Comparison of ENCODE assay signal across 1 cellular context in the genomic region with DNA sequence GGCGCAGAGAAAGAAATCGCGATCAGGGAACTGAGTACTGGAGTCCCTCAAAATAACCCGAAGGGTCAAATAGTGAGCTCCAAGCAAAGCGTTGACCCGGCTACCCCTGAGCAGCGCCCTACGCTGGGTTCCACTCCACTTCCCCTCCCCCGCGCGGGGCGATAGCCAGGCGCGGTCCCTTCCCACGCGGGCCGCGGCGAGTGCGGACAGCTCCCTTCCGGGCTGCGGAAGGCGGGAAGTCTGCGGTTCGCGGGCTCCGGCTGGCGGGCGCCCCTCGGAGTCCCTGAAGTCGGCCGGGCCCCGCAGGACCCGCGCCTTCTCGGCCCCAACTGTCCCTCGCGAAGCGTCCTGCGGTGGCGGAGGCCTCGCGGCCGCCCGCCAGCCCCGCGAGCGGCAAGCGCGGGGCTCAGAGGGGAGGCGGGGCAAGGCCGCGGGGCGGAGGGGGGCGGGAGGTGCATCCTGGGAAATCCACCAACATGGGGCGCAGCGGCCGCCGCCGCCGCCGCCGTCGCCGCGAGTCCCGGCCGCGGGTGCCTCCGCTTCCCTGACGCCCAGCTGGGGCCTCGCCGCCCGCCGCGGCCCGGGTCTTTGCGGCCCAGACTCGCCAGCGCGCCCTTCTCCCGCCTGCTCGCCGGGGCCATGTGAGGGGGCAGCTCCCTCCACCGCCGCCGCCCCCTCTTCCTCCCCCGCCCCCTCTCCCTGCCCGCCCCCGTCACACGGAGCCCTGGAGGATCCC.
TF ChIP-seq lines count a peak whose summit lies in the region.

Gene QSER1 (plus strand): TSS at position 457 of the 736 bp plus-strand sequence. CDS start 315 bp downstream, outside the sequence.

TF ChIP-seq in HepG2, 621 proteins besides CTCF, POLR2A, EP300 and RAD21 (continued from another document and continues in another):
- TF ChIP-seq, protein P1, sequence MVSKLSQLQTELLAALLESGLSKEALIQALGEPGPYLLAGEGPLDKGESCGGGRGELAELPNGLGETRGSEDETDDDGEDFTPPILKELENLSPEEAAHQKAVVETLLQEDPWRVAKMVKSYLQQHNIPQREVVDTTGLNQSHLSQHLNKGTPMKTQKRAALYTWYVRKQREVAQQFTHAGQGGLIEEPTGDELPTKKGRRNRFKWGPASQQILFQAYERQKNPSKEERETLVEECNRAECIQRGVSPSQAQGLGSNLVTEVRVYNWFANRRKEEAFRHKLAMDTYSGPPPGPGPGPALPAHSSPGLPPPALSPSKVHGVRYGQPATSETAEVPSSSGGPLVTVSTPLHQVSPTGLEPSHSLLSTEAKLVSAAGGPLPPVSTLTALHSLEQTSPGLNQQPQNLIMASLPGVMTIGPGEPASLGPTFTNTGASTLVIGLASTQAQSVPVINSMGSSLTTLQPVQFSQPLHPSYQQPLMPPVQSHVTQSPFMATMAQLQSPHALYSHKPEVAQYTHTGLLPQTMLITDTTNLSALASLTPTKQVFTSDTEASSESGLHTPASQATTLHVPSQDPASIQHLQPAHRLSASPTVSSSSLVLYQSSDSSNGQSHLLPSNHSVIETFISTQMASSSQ (IDR thresholded peaks at IDR 0.05; ENCODE audit: low read depth): no peak
- TF ChIP-seq, protein P1 (CRISPR knock-in tag; IDR thresholded peaks at IDR 0.05; ENCODE audit: borderline replicate concordance): peak; percentile 45; the same call in 1 of the 2 replicates
- no peak for TF ChIP-seq SNAPC2 (CRISPR knock-in tag; IDR thresholded peaks at IDR 0.05)
- TF ChIP-seq ZBTB26 (CRISPR knock-in tag; IDR thresholded peaks at IDR 0.05; ENCODE audit: borderline replicate concordance): no peak
- TF ChIP-seq BATF2 (CRISPR knock-in tag; IDR thresholded peaks at IDR 0.05): no peak
- no peak for TF ChIP-seq TBL1XR1 (IDR thresholded peaks at IDR 0.05; ENCODE audit: borderline replicate concordance, low read length, partially characterized antibody)
- TF ChIP-seq CREM (IDR thresholded peaks at IDR 0.05): no peak
- TF ChIP-seq CREM (CRISPR knock-in tag; IDR thresholded peaks at IDR 0.05): no peak
- TF ChIP-seq TSC22D2 (CRISPR knock-in tag; IDR thresholded peaks at IDR 0.05; ENCODE audit: borderline replicate concordance): no peak
- no peak for TF ChIP-seq STAG1 (CRISPR knock-in tag; IDR thresholded peaks at IDR 0.05)
- no peak for TF ChIP-seq ZNF256 (CRISPR knock-in tag; conservative IDR thresholded peaks at IDR 0.05)
- TF ChIP-seq DDIT3 (CRISPR knock-in tag; IDR thresholded peaks at IDR 0.05): no peak
- no peak for TF ChIP-seq POGZ (CRISPR knock-in tag; IDR thresholded peaks at IDR 0.05)
- no peak for TF ChIP-seq HHEX (CRISPR knock-in tag; IDR thresholded peaks at IDR 0.05)
- TF ChIP-seq FIP1L1 (IDR thresholded peaks at IDR 0.05; ENCODE audit: borderline replicate concordance, insufficient read depth, low read depth, low read length): no peak
- TF ChIP-seq GFI1 (CRISPR knock-in tag; IDR thresholded peaks at IDR 0.05; ENCODE audit: borderline replicate concordance): 0 out of 2 replicates have a peak, but pooled peaks have one; percentile 40
- no peak; the same call in 1 of the 2 replicates for TF ChIP-seq ATF7-NPFF (CRISPR knock-in tag; IDR thresholded peaks at IDR 0.05; ENCODE audit: low read depth)
- TF ChIP-seq ZMAT3 (CRISPR knock-in tag; conservative IDR thresholded peaks at IDR 0.05): peak; percentile 40; the same call in 1 of the 2 replicates
- peak; percentile 63 for TF ChIP-seq THAP11 (CRISPR knock-in tag; IDR thresholded peaks at IDR 0.05)
- no peak for TF ChIP-seq MAZ (IDR thresholded peaks at IDR 0.05; ENCODE audit: borderline replicate concordance, low read depth, low read length)
- TF ChIP-seq MAZ (CRISPR knock-in tag; IDR thresholded peaks at IDR 0.05; ENCODE audit: low read depth): 0 out of 2 replicates have a peak, but pooled peaks have one; percentile 39
- TF ChIP-seq ZNF451 (CRISPR knock-in tag; IDR thresholded peaks at IDR 0.05): peak; percentile 38; the same call in 1 of the 2 replicates
- peak; percentile 84; the same call in 1 of the 2 replicates for TF ChIP-seq HES4 (CRISPR knock-in tag; IDR thresholded peaks at IDR 0.05; ENCODE audit: borderline replicate concordance)
- TF ChIP-seq AHDC1 (CRISPR knock-in tag; IDR thresholded peaks at IDR 0.05; ENCODE audit: borderline replicate concordance): no peak
- TF ChIP-seq NR3C1 (CRISPR knock-in tag; IDR thresholded peaks at IDR 0.05): no peak
- peak; percentile 84 for TF ChIP-seq ZNF883 (CRISPR knock-in tag; IDR thresholded peaks at IDR 0.05; ENCODE audit: not compliant biosample characterization)
- TF ChIP-seq, protein P2, sequence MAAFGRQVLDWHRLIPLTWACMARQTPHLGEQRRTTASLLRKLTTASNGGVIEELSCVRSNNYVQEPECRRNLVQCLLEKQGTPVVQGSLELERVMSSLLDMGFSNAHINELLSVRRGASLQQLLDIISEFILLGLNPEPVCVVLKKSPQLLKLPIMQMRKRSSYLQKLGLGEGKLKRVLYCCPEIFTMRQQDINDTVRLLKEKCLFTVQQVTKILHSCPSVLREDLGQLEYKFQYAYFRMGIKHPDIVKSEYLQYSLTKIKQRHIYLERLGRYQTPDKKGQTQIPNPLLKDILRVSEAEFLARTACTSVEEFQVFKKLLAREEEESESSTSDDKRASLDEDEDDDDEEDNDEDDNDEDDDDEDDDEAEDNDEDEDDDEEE (CRISPR knock-in tag; IDR thresholded peaks at IDR 0.05): peak; percentile 49; the same call in 1 of the 2 replicates
- TF ChIP-seq, protein P3, sequence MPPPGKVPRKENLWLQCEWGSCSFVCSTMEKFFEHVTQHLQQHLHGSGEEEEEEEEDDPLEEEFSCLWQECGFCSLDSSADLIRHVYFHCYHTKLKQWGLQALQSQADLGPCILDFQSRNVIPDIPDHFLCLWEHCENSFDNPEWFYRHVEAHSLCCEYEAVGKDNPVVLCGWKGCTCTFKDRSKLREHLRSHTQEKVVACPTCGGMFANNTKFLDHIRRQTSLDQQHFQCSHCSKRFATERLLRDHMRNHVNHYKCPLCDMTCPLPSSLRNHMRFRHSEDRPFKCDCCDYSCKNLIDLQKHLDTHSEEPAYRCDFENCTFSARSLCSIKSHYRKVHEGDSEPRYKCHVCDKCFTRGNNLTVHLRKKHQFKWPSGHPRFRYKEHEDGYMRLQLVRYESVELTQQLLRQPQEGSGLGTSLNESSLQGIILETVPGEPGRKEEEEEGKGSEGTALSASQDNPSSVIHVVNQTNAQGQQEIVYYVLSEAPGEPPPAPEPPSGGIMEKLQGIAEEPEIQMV (CRISPR knock-in tag; IDR thresholded peaks at IDR 0.05; ENCODE audit: low read depth): no peak
- no peak for TF ChIP-seq ZNF317 (CRISPR knock-in tag; IDR thresholded peaks at IDR 0.05)
- TF ChIP-seq NR2C2 (CRISPR knock-in tag; IDR thresholded peaks at IDR 0.05; ENCODE audit: borderline replicate concordance): 0 out of 2 replicates have a peak, but pooled peaks have one; percentile 38
- 0 out of 2 replicates have a peak, but pooled peaks have one; percentile 16 for TF ChIP-seq TOE1 (CRISPR knock-in tag; IDR thresholded peaks at IDR 0.05)
- TF ChIP-seq ZBTB7B (CRISPR knock-in tag; IDR thresholded peaks at IDR 0.05): no peak
- TF ChIP-seq HMGXB4 (CRISPR knock-in tag; IDR thresholded peaks at IDR 0.05; ENCODE audit: borderline replicate concordance in 1 of 2, low read depth in 1 of 2): no peak
- TF ChIP-seq ZNF17 (CRISPR knock-in tag; IDR thresholded peaks at IDR 0.05): no peak
- TF ChIP-seq, protein P4, sequence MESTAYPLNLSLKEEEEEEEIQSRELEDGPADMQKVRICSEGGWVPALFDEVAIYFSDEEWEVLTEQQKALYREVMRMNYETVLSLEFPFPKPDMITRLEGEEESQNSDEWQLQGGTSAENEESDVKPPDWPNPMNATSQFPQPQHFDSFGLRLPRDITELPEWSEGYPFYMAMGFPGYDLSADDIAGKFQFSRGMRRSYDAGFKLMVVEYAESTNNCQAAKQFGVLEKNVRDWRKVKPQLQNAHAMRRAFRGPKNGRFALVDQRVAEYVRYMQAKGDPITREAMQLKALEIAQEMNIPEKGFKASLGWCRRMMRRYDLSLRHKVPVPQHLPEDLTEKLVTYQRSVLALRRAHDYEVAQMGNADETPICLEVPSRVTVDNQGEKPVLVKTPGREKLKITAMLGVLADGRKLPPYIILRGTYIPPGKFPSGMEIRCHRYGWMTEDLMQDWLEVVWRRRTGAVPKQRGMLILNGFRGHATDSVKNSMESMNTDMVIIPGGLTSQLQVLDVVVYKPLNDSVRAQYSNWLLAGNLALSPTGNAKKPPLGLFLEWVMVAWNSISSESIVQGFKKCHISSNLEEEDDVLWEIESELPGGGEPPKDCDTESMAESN (CRISPR knock-in tag; conservative IDR thresholded peaks at IDR 0.05): peak; percentile 72
- no peak for TF ChIP-seq ZNF577 (CRISPR knock-in tag; IDR thresholded peaks at IDR 0.05; ENCODE audit: borderline replicate concordance, low read depth)
- peak; percentile 82; the same call in 1 of the 2 replicates for TF ChIP-seq NRL (CRISPR knock-in tag; IDR thresholded peaks at IDR 0.05; ENCODE audit: borderline replicate concordance)
- TF ChIP-seq RBM22 (optimal IDR thresholded peaks at IDR 0.05; ENCODE audit: low read length): no peak
